In genomic region chr2:38073211-38074005, GRCh38 we compare ENCODE assay signal across 9 cellular contexts. TPM values are rescaled to one million over a fixed set of nuclear protein-coding genes. Genes with fewer than 3 reads are reported as not detected.
DNase-seq lines count a peak whose midpoint lies in the region; ATAC-seq and TF ChIP-seq lines count a peak whose summit lies in the region.
"Had no signal": no experiment of that assay in that cellular context is flagged by ENCODE, and none has a peak within 500 bp of the region (broad histone marks: within the 10 kb centered on the region; RNA-seq: fewer than 3 reads in every experiment).

No MANE protein-coding gene starts in this region.

- peak overlapping the region; percentile 86 to 91 for H3K27ac ChIP-seq in right atrium auricular region

- H3K36me3 ChIP-seq in right atrium auricular region: peaks cover 8% of the 10 kb centered on the region

- no peak for TF ChIP-seq CTCF in GM20000 (IDR thresholded peaks at IDR 0.05; ENCODE audit: extremely low read depth, missing control alignments)
- TF ChIP-seq CTCF in activated CD8-positive, alpha-beta T cell treated with anti-CD3 and anti-CD28 coated beads for 36 hours (IDR thresholded peaks at IDR 0.05): no peak
- no peak for TF ChIP-seq CTCF in right atrium auricular region (IDR thresholded peaks at IDR 0.05)
- no peak for TF ChIP-seq CTCF in retinal pigment epithelial cell (conservative IDR thresholded peaks at IDR 0.05; ENCODE audit: low read depth, low read length)

- no peak overlapping the region for H3K27ac Mint-ChIP-seq in activated CD8-positive, alpha-beta T cell treated with anti-CD3 and anti-CD28 coated beads for 36 hours

- H3K4me1 Mint-ChIP-seq in activated CD8-positive, alpha-beta T cell treated with anti-CD3 and anti-CD28 coated beads for 36 hours (ENCODE audit: low read depth): peaks cover 19% of the 10 kb centered on the region

- POLR2A ChIA-PET in activated CD8-positive, alpha-beta T cell treated with anti-CD3 and anti-CD28 coated beads for 36 hours (lab: Charles Lee): no interaction called here

- H3K4me3 Mint-ChIP-seq in activated CD8-positive, alpha-beta T cell treated with anti-CD3 and anti-CD28 coated beads for 36 hours: peak overlapping the region; percentile 59

- ATAC-seq in activated CD8-positive, alpha-beta T cell treated with anti-CD3 and anti-CD28 coated beads for 36 hours: no peak
- no peak for ATAC-seq in HG03025 (IDR thresholded peaks at IDR 0.05; ENCODE audit: low FRiP score, unreplicated experiment)

- no peaks in the 10 kb centered on the region for H3K9me3 ChIP-seq in right atrium auricular region

- peak; percentile 18 for DNase-seq in GM20000 (ENCODE audit: low spot score)
- no peak for DNase-seq in activated CD8-positive, alpha-beta T cell treated with anti-CD3 and anti-CD28 coated beads for 36 hours
- DNase-seq in right atrium auricular region (ENCODE audit: low spot score): no peak
- DNase-seq in retinal pigment epithelial cell (ENCODE audit: low read depth): no peak
- no peak for DNase-seq in OCI-M1 (lab: John Stamatoyannopoulos, UW)
- no peak for DNase-seq in mucosa of gallbladder (ENCODE audit: low spot score)
- no peak for DNase-seq in NCI-H510A treated with DMSO at 0.1 percent for 48 hours (lab: John Stamatoyannopoulos, UW)
- DNase-seq: NCI-H345 had no signal

- H3K4me1 ChIP-seq in right atrium auricular region: peaks cover 0 to 37% of the 10 kb centered on the region in 2 donors

- H3K9me3 Mint-ChIP-seq in activated CD8-positive, alpha-beta T cell treated with anti-CD3 and anti-CD28 coated beads for 36 hours: no peaks in the 10 kb centered on the region

- H3K4me3 ChIP-seq in right atrium auricular region (peak overlapping the region; percentile 46 to 62), retinal pigment epithelial cell (ENCODE audit: low read length) (peak overlapping the region; percentile 49)

- intact Hi-C loops in activated CD8-positive, alpha-beta T cell treated with anti-CD3 and anti-CD28 coated beads for 36 hours (cut with micrococcal nuclease): no loop called here

- CTCF ChIA-PET in activated CD8-positive, alpha-beta T cell treated with anti-CD3 and anti-CD28 coated beads for 36 hours (lab: Charles Lee): no interaction called here

- H3K27me3 ChIP-seq in right atrium auricular region: no peaks in the 10 kb centered on the region

- peaks cover 42% of the 10 kb centered on the region for H3K27me3 Mint-ChIP-seq in activated CD8-positive, alpha-beta T cell treated with anti-CD3 and anti-CD28 coated beads for 36 hours

- peaks cover 3% of the 10 kb centered on the region for H3K36me3 Mint-ChIP-seq in activated CD8-positive, alpha-beta T cell treated with anti-CD3 and anti-CD28 coated beads for 36 hours (ENCODE audit: low read depth)

RNA-seq across cellular contexts. Expression of gene CYP1B1, which starts 2.5 kb away (rescaled TPM):
- total RNA-seq in activated CD8-positive, alpha-beta T cell treated with anti-CD3 and anti-CD28 coated beads for 36 hours: 1 to 10 TPM; 2.2 to 3.6 TPM
- total RNA-seq in right atrium auricular region (10 to 100 TPM; 25.1 to 92.6 TPM), mucosa of gallbladder (25.4 TPM)
